ENCODE assay signal across 19 cellular contexts in genomic region chr6:33935439-33936080, GRCh38.
DNase-seq lines count a peak whose midpoint lies in the region; ATAC-seq and TF ChIP-seq lines count a peak whose summit lies in the region.
"Had no signal": no experiment of that assay in that cellular context is flagged by ENCODE, and none has a peak within 500 bp of the region (broad histone marks: within the 10 kb centered on the region; RNA-seq: fewer than 3 reads in every experiment).

No MANE protein-coding gene starts in this region.

- no peaks in the 10 kb centered on the region for H3K9me3 ChIP-seq in upper lobe of right lung
- H3K9me3 ChIP-seq: ascending aorta, sigmoid colon had no signal

- peak; percentile 94 for DNase-seq in DMS 273 (lab: John Stamatoyannopoulos, UW; ENCODE audit: unreplicated experiment)
- peak; percentile 62 for DNase-seq in NCI-H146 (lab: John Stamatoyannopoulos, UW)
- DNase-seq in NCI-H69 (lab: John Stamatoyannopoulos, UW): peak; percentile 93
- peak; percentile 88 for DNase-seq in left kidney (ENCODE audit: low read depth, low spot score)
- DNase-seq in substantia nigra (lab: John Stamatoyannopoulos, UW): no peak
- DNase-seq in Ammon's horn (ENCODE audit: low spot score): no peak
- no peak for DNase-seq in upper lobe of right lung
- DNase-seq: activated CD4-positive, alpha-beta memory T cell treated with anti-CD3 and anti-CD28 coated beads for 36 hours; activated naive CD4-positive, alpha-beta T cell treated with anti-CD3 and anti-CD28 coated beads, Interleukin-2, amount 10 ng/mL, durations not matched to agents 7 days and 5 days; activated T-cell treated with anti-CD3 and anti-CD28 coated beads, Interleukin-2, amount 50 U/mL, for 24 hours; cerebellar nuclear complex; effector CD4-positive, alpha-beta T cell; left ventricle myocardium inferior; NCI-H1930; sigmoid colon; stimulated activated CD4-positive, alpha-beta T cell treated with anti-CD3 and anti-CD28 coated beads, Interleukin-1b, Interleukin-23, amount 100 ng/mL, for 48 hours; T-cell had no signal

- no peaks in the 10 kb centered on the region for H3K4me1 ChIP-seq in upper lobe of right lung
- H3K4me1 ChIP-seq: ascending aorta, left ventricle myocardium inferior, sigmoid colon had no signal

- H3K27me3 ChIP-seq in upper lobe of right lung: no peaks in the 10 kb centered on the region
- H3K27me3 ChIP-seq: ascending aorta, sigmoid colon had no signal

- ATAC-seq in GM21390 (IDR thresholded peaks at IDR 0.05; ENCODE audit: unreplicated experiment) (no peak), upper lobe of right lung (no peak)
- ATAC-seq: T-cell had no signal

- H3K27ac ChIP-seq in substantia nigra (ENCODE audit: low read depth, low read length, poor library complexity, severe bottlenecking) (no peak overlapping the region), upper lobe of right lung (no peak overlapping the region)
- H3K27ac ChIP-seq: ascending aorta, left ventricle myocardium inferior, sigmoid colon had no signal

- no peaks in the 10 kb centered on the region for H3K36me3 ChIP-seq in upper lobe of right lung
- H3K36me3 ChIP-seq: ascending aorta, left ventricle myocardium inferior, sigmoid colon had no signal

- H3K4me3 ChIP-seq in upper lobe of right lung: no peak overlapping the region
- H3K4me3 ChIP-seq: ascending aorta, left ventricle myocardium inferior, sigmoid colon had no signal

- intact Hi-C loops in upper lobe of right lung (cut with DNase I): no loop called here

- TF ChIP-seq CTCF in upper lobe of right lung (IDR thresholded peaks at IDR 0.05): no peak

Comparison
In these comparisons a context has a peak if more than half of its experiments do, and no peak if none do; other contexts are left out.
1. DNase-seq: peak in DMS 273 (single experiment), NCI-H146 (single experiment), NCI-H69 (single experiment) and left kidney (single experiment); none in substantia nigra (0 of 49), Ammon's horn (single experiment) and upper lobe of right lung (single experiment).